8 cellular contexts compared by ENCODE assay signal in the genomic region with DNA sequence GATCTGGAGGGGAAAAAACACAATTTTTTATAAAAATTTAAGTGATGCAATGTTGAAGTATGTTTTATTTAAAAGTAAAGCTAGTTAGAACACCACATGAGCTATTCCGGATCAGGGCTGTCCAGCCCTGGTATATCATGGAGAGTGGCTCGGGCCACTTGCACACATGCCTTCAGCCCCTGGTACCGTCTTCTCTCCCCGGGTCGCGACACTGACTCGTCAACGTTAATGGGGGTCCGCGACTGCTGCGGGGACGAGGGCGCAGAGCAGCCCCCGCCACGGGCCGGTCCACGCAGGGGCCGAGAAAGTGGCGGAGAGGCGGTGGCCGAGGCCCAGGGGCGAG.
DNase-seq lines count a peak whose midpoint lies in the region; ATAC-seq and TF ChIP-seq lines count a peak whose summit lies in the region.

No MANE protein-coding gene starts in this region.

- no peaks in the 10 kb centered on the region for H3K9me3 ChIP-seq in suprapubic skin
- H3K9me3 ChIP-seq in MG63, result no peaks in the 10 kb centered on the region

- 4% methylated on average over 14 of the region's 22 CpGs for WGBS in suprapubic skin

- DNase-seq in NCI-H82 (lab: John Stamatoyannopoulos, UW), result peak; percentile 1
- DNase-seq in NCI-H82 treated with DMSO at 0.1 percent for 48 hours (lab: John Stamatoyannopoulos, UW; ENCODE audit: unreplicated experiment), result no peak
- peak in 9 of 61 donors; percentile 10 to 75 (median 33) for DNase-seq in caudate nucleus (lab: John Stamatoyannopoulos, UW)
- no peak for DNase-seq in left lobe of liver (ENCODE audit: low spot score)
- no peak for DNase-seq in suprapubic skin (ENCODE audit: low spot score in 2 of 2)
- DNase-seq in MG63, result no peak
- no peak for DNase-seq in activated CD4-positive, CD25-positive, alpha-beta regulatory T cell treated with anti-CD3 and anti-CD28 coated beads, Interleukin-2, amount 50 U/mL, for 72 hours
- DNase-seq in stimulated activated CD4-positive, alpha-beta T cell treated with anti-CD3 and anti-CD28 coated beads, Interleukin-12 subunit alpha, Interleukin-12 subunit beta, amount 100 ng/mL, for 4 hours, result no peak

- H3K27ac ChIP-seq in caudate nucleus (ENCODE audit: low read depth, low read length), result peak overlapping the region; percentile 91
- H3K27ac ChIP-seq in suprapubic skin, result no peak overlapping the region

- TF ChIP-seq CTCF in suprapubic skin (IDR thresholded peaks at IDR 0.05), result no peak

- no peak for TF ChIP-seq POLR2A in suprapubic skin (IDR thresholded peaks at IDR 0.05)

- no peaks in the 10 kb centered on the region for H3K36me3 ChIP-seq in suprapubic skin
- no peaks in the 10 kb centered on the region for H3K36me3 ChIP-seq in MG63

- H3K4me3 ChIP-seq in suprapubic skin (peak overlapping the region; percentile 87), MG63 (no peak overlapping the region)

- peaks cover 27% of the 10 kb centered on the region for H3K4me1 ChIP-seq in suprapubic skin

- no peak for TF ChIP-seq EP300 in suprapubic skin (IDR thresholded peaks at IDR 0.05)

- ATAC-seq in left lobe of liver, result peak; percentile 32

- H3K27me3 ChIP-seq in suprapubic skin, result peaks cover 31% of the 10 kb centered on the region
- H3K27me3 ChIP-seq in MG63, result peaks cover 32% of the 10 kb centered on the region
